In the genomic region with DNA sequence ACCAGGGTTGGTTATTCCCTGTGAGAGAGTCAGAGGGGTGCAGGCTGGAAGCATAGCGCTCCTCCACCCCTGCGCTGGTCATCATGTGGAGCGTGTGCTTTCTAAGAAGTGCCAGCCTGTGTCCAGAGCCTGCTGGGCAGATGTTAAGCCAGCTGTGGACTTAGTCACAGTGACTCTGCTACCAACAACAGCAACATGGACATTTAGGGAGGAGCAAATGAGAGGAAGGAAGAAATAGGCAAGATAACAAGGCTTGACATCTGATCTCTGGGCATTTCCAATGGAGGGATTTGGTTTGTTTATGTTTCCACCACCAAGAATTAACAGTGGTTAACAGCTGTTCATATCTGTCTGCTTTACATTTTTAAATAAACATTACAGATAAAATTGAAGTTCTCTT, we compare ENCODE assay signal across 15 cellular contexts. TPM values are rescaled to one million over a fixed set of nuclear protein-coding genes. Genes with fewer than 3 reads are reported as not detected.
DNase-seq lines count a peak whose midpoint lies in the region; ATAC-seq and TF ChIP-seq lines count a peak whose summit lies in the region.
"Had no signal": no experiment of that assay in that cellular context is flagged by ENCODE, and none has a peak within 500 bp of the region (broad histone marks: within the 10 kb centered on the region; RNA-seq: fewer than 3 reads in every experiment).

No MANE protein-coding gene starts in this region.

- peaks cover 14% of the 10 kb centered on the region; the same call in 2 of the 3 replicates for H3K36me3 Mint-ChIP-seq in GM23338 (ENCODE audit: low read depth)
- H3K36me3 Mint-ChIP-seq: activated CD4-positive, alpha-beta memory T cell treated with anti-CD3 and anti-CD28 coated beads for 36 hours had no signal

- H3K4me1 Mint-ChIP-seq in GM23338, result peaks cover 31% of the 10 kb centered on the region

- H3K4me3 Mint-ChIP-seq in GM23338, result no peak overlapping the region
- H3K4me3 Mint-ChIP-seq: activated CD4-positive, alpha-beta memory T cell treated with anti-CD3 and anti-CD28 coated beads for 36 hours; T-helper 17 cell had no signal

- TF ChIP-seq CTCF in GM23338 (conservative IDR thresholded peaks at IDR 0.05; ENCODE audit: low read depth in 2 of 2) (no peak), fibroblast of villous mesenchyme (IDR thresholded peaks at IDR 0.05; ENCODE audit: insufficient read depth, low read depth, low read length) (no peak)

- H3K4me1 ChIP-seq in GM23338 (ENCODE audit: insufficient read depth), result peaks cover 4% of the 10 kb centered on the region; the same call in 1 of the 2 replicates

- H3K27me3 Mint-ChIP-seq in GM23338 (ENCODE audit: insufficient read depth, low read depth, poor library complexity), result peaks cover 6% of the 10 kb centered on the region

- H3K9me3 ChIP-seq in SK-N-MC (ENCODE audit: low read depth, low read length), result no peaks in the 10 kb centered on the region

- H4K20me1 ChIP-seq in GM23338 (replicated peaks; ENCODE audit: insufficient read depth), result no peaks in the 10 kb centered on the region

- H3K36me3 ChIP-seq in GM23338 (ENCODE audit: insufficient read depth), result no peaks in the 10 kb centered on the region
- H3K36me3 ChIP-seq in SK-N-MC (ENCODE audit: insufficient read depth, low read length), result no peaks in the 10 kb centered on the region

- no peak overlapping the region for H3K4me3 ChIP-seq in GM23338
- H3K4me3 ChIP-seq in SK-N-MC, result no peak overlapping the region
- no peak overlapping the region for H3K4me3 ChIP-seq in fibroblast of villous mesenchyme (ENCODE audit: low read depth, low read length)

- H3K27me3 ChIP-seq in GM23338 (ENCODE audit: insufficient read depth), result no peaks in the 10 kb centered on the region
- H3K27me3 ChIP-seq: foreskin keratinocyte had no signal

- H3F3A ChIP-seq in GM23338 (replicated peaks; ENCODE audit: low read depth), result no peaks in the 10 kb centered on the region

- intact Hi-C loops in sciatic nerve (cut with DNase I), result no loop called here

- no peaks in the 10 kb centered on the region for H3K79me2 ChIP-seq in GM23338 (replicated peaks; ENCODE audit: insufficient read depth)

- no peak overlapping the region for H3K27ac ChIP-seq in GM23338 (ENCODE audit: low read depth)
- H3K27ac ChIP-seq in SK-N-MC, result peak overlapping the region; percentile 72; the same call in 1 of the 2 replicates
- H3K27ac ChIP-seq: C4-2B, foreskin keratinocyte had no signal

- H3K9me3 Mint-ChIP-seq in GM23338, result no peaks in the 10 kb centered on the region; the same call in 2 of the 3 replicates

- 0 out of 2 replicates have a peak, but pooled peaks cover 2% of the 10 kb centered on the region for H3K9me2 ChIP-seq in GM23338 (ENCODE audit: insufficient read depth)

- ATAC-seq in GM23338, result no peak
- ATAC-seq in sciatic nerve, result no peak
- no peak for ATAC-seq in HG02885 (IDR thresholded peaks at IDR 0.05; ENCODE audit: poor library complexity, unreplicated experiment)
- ATAC-seq in HG03469 (IDR thresholded peaks at IDR 0.05; ENCODE audit: unreplicated experiment), result no peak
- ATAC-seq: T-helper 17 cell had no signal

- 0 out of 2 replicates have a peak overlapping the region, but pooled peaks have one; percentile 8 for H3K27ac Mint-ChIP-seq in GM23338
- H3K27ac Mint-ChIP-seq: activated CD4-positive, alpha-beta memory T cell treated with anti-CD3 and anti-CD28 coated beads for 36 hours; T-helper 17 cell had no signal

- no peak overlapping the region for H3K9ac ChIP-seq in SK-N-MC (ENCODE audit: insufficient read length)

- DNase-seq in GM23338 (ENCODE audit: low spot score) (no peak), SK-N-MC (ENCODE audit: low read depth, low spot score) (no peak), fibroblast of villous mesenchyme (ENCODE audit: low read depth) (peak; percentile 82), sciatic nerve (ENCODE audit: low spot score) (peak; percentile 37), mucosa of gallbladder (ENCODE audit: low spot score) (no peak)
- no peak for DNase-seq in activated naive CD4-positive, alpha-beta T cell treated with anti-CD3 and anti-CD28 coated beads, Interleukin-2, amount 50 U/mL, for 16 hours
- DNase-seq: activated CD4-positive, alpha-beta memory T cell treated with anti-CD3 and anti-CD28 coated beads for 36 hours; activated naive CD4-positive, alpha-beta T cell; foreskin keratinocyte; occipital lobe; stimulated activated naive CD4-positive, alpha-beta T cell; T-helper 17 cell had no signal

- H3K4me2 ChIP-seq in GM23338, result no peak overlapping the region

- H2AFZ ChIP-seq in GM23338, result no peak overlapping the region

TF ChIP-seq in GM23338, 12 proteins besides CTCF, POLR2A, EP300 and RAD21:
- TF ChIP-seq, protein P1, sequence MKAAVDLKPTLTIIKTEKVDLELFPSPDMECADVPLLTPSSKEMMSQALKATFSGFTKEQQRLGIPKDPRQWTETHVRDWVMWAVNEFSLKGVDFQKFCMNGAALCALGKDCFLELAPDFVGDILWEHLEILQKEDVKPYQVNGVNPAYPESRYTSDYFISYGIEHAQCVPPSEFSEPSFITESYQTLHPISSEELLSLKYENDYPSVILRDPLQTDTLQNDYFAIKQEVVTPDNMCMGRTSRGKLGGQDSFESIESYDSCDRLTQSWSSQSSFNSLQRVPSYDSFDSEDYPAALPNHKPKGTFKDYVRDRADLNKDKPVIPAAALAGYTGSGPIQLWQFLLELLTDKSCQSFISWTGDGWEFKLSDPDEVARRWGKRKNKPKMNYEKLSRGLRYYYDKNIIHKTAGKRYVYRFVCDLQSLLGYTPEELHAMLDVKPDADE (IDR thresholded peaks at IDR 0.05), result no peak
- TF ChIP-seq POLR2AphosphoS5 (IDR thresholded peaks at IDR 0.05; ENCODE audit: low read depth) (no peak), STAT1 (IDR thresholded peaks at IDR 0.05; ENCODE audit: unreplicated experiment) (no peak), EZH2phosphoT487 (IDR thresholded peaks at IDR 0.05; ENCODE audit: unreplicated experiment) (no peak), EZH2 (IDR thresholded peaks at IDR 0.05; ENCODE audit: low read depth, unreplicated experiment) (no peak), JUNB (IDR thresholded peaks at IDR 0.05; ENCODE audit: unreplicated experiment) (no peak), ZNF114 (CRISPR knock-in tag; IDR thresholded peaks at IDR 0.05) (no peak)
- TF ChIP-seq, protein P2, sequence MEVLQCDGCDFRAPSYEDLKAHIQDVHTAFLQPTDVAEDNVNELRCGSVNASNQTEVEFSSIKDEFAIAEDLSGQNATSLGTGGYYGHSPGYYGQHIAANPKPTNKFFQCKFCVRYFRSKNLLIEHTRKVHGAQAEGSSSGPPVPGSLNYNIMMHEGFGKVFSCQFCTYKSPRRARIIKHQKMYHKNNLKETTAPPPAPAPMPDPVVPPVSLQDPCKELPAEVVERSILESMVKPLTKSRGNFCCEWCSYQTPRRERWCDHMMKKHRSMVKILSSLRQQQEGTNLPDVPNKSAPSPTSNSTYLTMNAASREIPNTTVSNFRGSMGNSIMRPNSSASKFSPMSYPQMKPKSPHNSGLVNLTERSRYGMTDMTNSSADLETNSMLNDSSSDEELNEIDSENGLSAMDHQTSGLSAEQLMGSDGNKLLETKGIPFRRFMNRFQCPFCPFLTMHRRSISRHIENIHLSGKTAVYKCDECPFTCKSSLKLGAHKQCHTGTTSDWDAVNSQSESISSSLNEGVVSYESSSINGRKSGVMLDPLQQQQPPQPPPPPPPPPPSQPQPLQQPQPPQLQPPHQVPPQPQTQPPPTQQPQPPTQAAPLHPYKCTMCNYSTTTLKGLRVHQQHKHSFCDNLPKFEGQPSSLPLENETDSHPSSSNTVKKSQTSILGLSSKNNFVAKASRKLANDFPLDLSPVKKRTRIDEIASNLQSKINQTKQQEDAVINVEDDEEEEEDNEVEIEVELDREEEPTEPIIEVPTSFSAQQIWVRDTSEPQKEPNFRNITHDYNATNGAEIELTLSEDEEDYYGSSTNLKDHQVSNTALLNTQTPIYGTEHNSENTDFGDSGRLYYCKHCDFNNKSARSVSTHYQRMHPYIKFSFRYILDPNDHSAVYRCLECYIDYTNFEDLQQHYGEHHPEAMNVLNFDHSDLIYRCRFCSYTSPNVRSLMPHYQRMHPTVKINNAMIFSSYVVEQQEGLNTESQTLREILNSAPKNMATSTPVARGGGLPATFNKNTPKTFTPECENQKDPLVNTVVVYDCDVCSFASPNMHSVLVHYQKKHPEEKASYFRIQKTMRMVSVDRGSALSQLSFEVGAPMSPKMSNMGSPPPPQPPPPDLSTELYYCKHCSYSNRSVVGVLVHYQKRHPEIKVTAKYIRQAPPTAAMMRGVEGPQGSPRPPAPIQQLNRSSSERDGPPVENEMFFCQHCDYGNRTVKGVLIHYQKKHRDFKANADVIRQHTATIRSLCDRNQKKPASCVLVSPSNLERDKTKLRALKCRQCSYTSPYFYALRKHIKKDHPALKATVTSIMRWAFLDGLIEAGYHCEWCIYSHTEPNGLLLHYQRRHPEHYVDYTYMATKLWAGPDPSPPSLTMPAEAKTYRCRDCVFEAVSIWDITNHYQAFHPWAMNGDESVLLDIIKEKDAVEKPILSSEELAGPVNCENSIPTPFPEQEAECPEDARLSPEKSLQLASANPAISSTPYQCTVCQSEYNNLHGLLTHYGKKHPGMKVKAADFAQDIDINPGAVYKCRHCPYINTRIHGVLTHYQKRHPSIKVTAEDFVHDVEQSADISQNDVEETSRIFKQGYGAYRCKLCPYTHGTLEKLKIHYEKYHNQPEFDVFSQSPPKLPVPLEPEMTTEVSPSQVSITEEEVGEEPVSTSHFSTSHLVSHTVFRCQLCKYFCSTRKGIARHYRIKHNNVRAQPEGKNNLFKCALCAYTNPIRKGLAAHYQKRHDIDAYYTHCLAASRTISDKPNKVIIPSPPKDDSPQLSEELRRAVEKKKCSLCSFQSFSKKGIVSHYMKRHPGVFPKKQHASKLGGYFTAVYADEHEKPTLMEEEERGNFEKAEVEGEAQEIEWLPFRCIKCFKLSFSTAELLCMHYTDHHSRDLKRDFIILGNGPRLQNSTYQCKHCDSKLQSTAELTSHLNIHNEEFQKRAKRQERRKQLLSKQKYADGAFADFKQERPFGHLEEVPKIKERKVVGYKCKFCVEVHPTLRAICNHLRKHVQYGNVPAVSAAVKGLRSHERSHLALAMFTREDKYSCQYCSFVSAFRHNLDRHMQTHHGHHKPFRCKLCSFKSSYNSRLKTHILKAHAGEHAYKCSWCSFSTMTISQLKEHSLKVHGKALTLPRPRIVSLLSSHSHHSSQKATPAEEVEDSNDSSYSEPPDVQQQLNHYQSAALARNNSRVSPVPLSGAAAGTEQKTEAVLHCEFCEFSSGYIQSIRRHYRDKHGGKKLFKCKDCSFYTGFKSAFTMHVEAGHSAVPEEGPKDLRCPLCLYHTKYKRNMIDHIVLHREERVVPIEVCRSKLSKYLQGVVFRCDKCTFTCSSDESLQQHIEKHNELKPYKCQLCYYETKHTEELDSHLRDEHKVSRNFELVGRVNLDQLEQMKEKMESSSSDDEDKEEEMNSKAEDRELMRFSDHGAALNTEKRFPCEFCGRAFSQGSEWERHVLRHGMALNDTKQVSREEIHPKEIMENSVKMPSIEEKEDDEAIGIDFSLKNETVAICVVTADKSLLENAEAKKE (CRISPR knock-in tag; IDR thresholded peaks at IDR 0.05), result no peak
TF ChIP-seq in GM23338: peak in this region for 0.

RNA-seq across cellular contexts. Expression of a gene that starts 36.4 kb away (rescaled TPM):
- total RNA-seq in GM23338 (2014; rRNA removed; shearing (Covaris generic)), result 0.66 and 1.5 TPM in 2 replicates
- polyA plus RNA-seq in GM23338 (2016; fragmentation: Nextera tagmentation; extraction: Ambion mirVana), result 1.0 and 1.1 TPM in 2 replicates
- total RNA-seq in fibroblast of villous mesenchyme (under 0.01 and 0.43 TPM in 2 replicates), sciatic nerve (3.7 TPM), mucosa of gallbladder (8.2 TPM)

Comparison
In these comparisons a context has a peak if more than half of its experiments do, and no peak if none do; other contexts are left out.
1. DNase-seq: peak in fibroblast of villous mesenchyme (single experiment) and sciatic nerve (single experiment); none in GM23338 (single experiment), SK-N-MC (single experiment), activated naive CD4-positive, alpha-beta T cell treated with anti-CD3 and anti-CD28 coated beads, Interleukin-2, amount 50 U/mL, for 16 hours (single experiment) and mucosa of gallbladder (single experiment).